7 cellular contexts compared by ENCODE assay signal in genomic region chr19:34772697-34773554, GRCh38. TPM values are rescaled to one million over a fixed set of nuclear protein-coding genes. Genes with fewer than 3 reads are reported as not detected.
DNase-seq lines count a peak whose midpoint lies in the region; ATAC-seq and TF ChIP-seq lines count a peak whose summit lies in the region.

TSS of gene ZNF599 (minus strand) at chr19:34773215. CDS start at chr19:34772841, 374 bp downstream.

- H3K27me3 Mint-ChIP-seq in MCF 10A (ENCODE audit: insufficient read depth, unreplicated experiment): no peaks in the 10 kb centered on the region

- H3K36me3 Mint-ChIP-seq in MCF 10A (ENCODE audit: insufficient read depth, unreplicated experiment): no peaks in the 10 kb centered on the region

- POLR2A ChIA-PET in MCF 10A (lab: Yijun Ruan, JAX): interaction anchor here (1.0 to 1.6 kb wide), 4 partner anchors 11 to 154 kb away, joined by 3 to 6 read pairs (median 5); partner anchors contain the start of genes ZNF181 and ZNF30

- peak within 1 kb of the TSS; percentile 89 for H3K4me3 ChIP-seq in iPS-18c (ENCODE audit: insufficient read depth, low read depth, low read length)
- H3K4me3 ChIP-seq in skeletal muscle satellite cell (ENCODE audit: low read length): peak within 1 kb of the TSS; percentile 83

- intact Hi-C loops in MCF 10A (cut with micrococcal nuclease): loop anchor here (2.0 kb wide), 1 partner anchor 38 kb away; the partner anchor contains the start of gene ZNF181

- peaks cover 19% of the 10 kb centered on the region for H3K36me3 ChIP-seq in skeletal muscle satellite cell (ENCODE audit: insufficient read depth, low read length)

- peak within 1 kb of the TSS; percentile 84 for H3K27ac Mint-ChIP-seq in MCF 10A (ENCODE audit: low read depth, unreplicated experiment)

- ATAC-seq in GM18499 (IDR thresholded peaks at IDR 0.05; ENCODE audit: insufficient read depth, unreplicated experiment) (peak; percentile 72), HG02870 (IDR thresholded peaks at IDR 0.05; ENCODE audit: unreplicated experiment) (peak; percentile 96)

- peak within 1 kb of the TSS; percentile 93 for H3K4me3 Mint-ChIP-seq in MCF 10A (ENCODE audit: unreplicated experiment)

- CTCF ChIA-PET in MCF 10A (lab: Yijun Ruan, JAX): no interaction called here

- H3K9ac ChIP-seq in skeletal muscle satellite cell (ENCODE audit: low read depth, low read length): peak within 1 kb of the TSS; percentile 83

- peak within 1 kb of the TSS; percentile 93 for H3K4me2 ChIP-seq in skeletal muscle satellite cell (ENCODE audit: low read length)

- no peaks in the 10 kb centered on the region for H3K27me3 ChIP-seq in skeletal muscle satellite cell (ENCODE audit: control insufficient read depth, insufficient read depth, low read length)

- no peak for TF ChIP-seq CTCF in MCF 10A (IDR thresholded peaks at IDR 0.05; ENCODE audit: unreplicated experiment)

- peaks cover 13% of the 10 kb centered on the region for H3K4me1 Mint-ChIP-seq in MCF 10A (ENCODE audit: insufficient read depth, unreplicated experiment)

- no peaks in the 10 kb centered on the region for H3K9me3 ChIP-seq in iPS-18c (ENCODE audit: control insufficient read depth, insufficient read depth, low read length)
- H3K9me3 ChIP-seq in skeletal muscle satellite cell (replicated peaks; ENCODE audit: low read length): no peaks in the 10 kb centered on the region

- DNase-seq in NCI-H1694 (lab: John Stamatoyannopoulos, UW): peak; percentile 83
- peak; percentile 90 for DNase-seq in UCSD-AML1 (lab: John Stamatoyannopoulos, UW; ENCODE audit: unreplicated experiment)
- peak; percentile 91 for DNase-seq in MCF 10A (ENCODE audit: unreplicated experiment)

- no peaks in the 10 kb centered on the region for H3K4me1 ChIP-seq in skeletal muscle satellite cell (ENCODE audit: control insufficient read depth, insufficient read depth, low read length)

- TSS peak; percentile 69 for BruUV-seq in MCF 10A (replicated peaks; lab: Mats Ljungman, UMichigan)

- peaks cover 18% of the 10 kb centered on the region for H3K9me3 Mint-ChIP-seq in MCF 10A (ENCODE audit: unreplicated experiment)

RNA-seq across cellular contexts. Expression of gene ZNF599, which starts in this region (rescaled TPM):
- 4.1 and 4.6 TPM in 2 replicates for total RNA-seq in MCF 10A (2022)
- 5.3 and 10.0 TPM in 2 replicates for total RNA-seq in skeletal muscle satellite cell (2012; rRNA removed)

Comparison
In these comparisons a context has a peak if more than half of its experiments do, and no peak if none do; other contexts are left out.
1. Peak in every context shown above with its lines: DNase-seq, ATAC-seq and H3K4me3 ChIP-seq.